8 cellular contexts compared by ENCODE assay signal in the genomic region with DNA sequence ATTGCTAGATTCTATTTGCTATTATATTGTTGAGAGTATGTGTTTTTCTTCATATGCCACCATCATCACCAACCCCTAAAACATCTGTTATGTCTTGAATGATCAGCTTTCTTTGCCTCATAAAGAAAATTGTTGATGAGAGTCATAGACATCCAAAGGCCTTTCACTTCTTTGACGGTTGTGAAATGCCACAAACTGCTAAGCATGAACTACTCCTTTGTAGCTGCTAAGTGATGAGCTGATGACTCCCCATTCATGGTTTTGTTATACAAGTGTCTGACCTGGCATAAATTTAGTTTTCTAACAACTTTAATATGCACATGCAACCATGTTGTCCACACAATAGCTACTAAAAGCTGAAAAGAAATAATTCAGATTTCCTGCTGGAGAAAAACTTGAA. TPM values are rescaled to one million over a fixed set of nuclear protein-coding genes. Genes with fewer than 3 reads are reported as not detected.
DNase-seq lines count a peak whose midpoint lies in the region; ATAC-seq, FAIRE-seq and TF ChIP-seq lines count a peak whose summit lies in the region.

No MANE protein-coding gene starts in this region.

- H3K9me1 ChIP-seq in endothelial cell of umbilical vein (replicated peaks; ENCODE audit: control insufficient read depth, extremely low read depth, insufficient read depth, low read length) = no peaks in the 10 kb centered on the region

- no peaks in the 10 kb centered on the region for H4K20me1 ChIP-seq in PC-3 (ENCODE audit: low read length)
- H4K20me1 ChIP-seq in endothelial cell of umbilical vein (replicated peaks; ENCODE audit: control insufficient read depth, extremely low read depth, insufficient read depth, low read length) = no peaks in the 10 kb centered on the region

- H3F3A ChIP-seq in PC-3 (ENCODE audit: low read length, unreplicated experiment) = peaks cover 4% of the 10 kb centered on the region

- CTCF ChIA-PET in PC-3 (lab: Charles Lee) (no interaction called here), endothelial cell of umbilical vein (lab: Charles Lee) (interaction anchor here (0.5 to 2.8 kb wide), 21 partner anchors 8 to 757 kb away, joined by 3 to 31 read pairs (median 4); partner anchors contain the start of gene ENPP3)

- no peak for TF ChIP-seq POLR2A in endothelial cell of umbilical vein (IDR thresholded peaks at IDR 0.05; ENCODE audit: low read depth, low read length)

- in situ Hi-C loops in ACHN (cut with HindIII; ENCODE audit: low pct_ligation_motif_present, low pct_unique_long_range_greater_than_20kb, low sequenced_read_pairs) = no loop called here

- H3K27me3 ChIP-seq in PC-3 (ENCODE audit: low read length) = no peaks in the 10 kb centered on the region
- H3K27me3 ChIP-seq in endothelial cell of umbilical vein (ENCODE audit: control insufficient read depth in 2 of 2, insufficient read depth in 2 of 2, low read length in 2 of 2) = peaks cover 6 to 9% of the 10 kb centered on the region in 2 experiments

- H3K9me3 ChIP-seq in PC-3 (ENCODE audit: low read length) = no peaks in the 10 kb centered on the region
- H3K9me3 ChIP-seq in endothelial cell of umbilical vein (replicated peaks; ENCODE audit: control insufficient read depth, insufficient read depth, low read length) = no peaks in the 10 kb centered on the region

- dilution Hi-C loops in endothelial cell of umbilical vein (cut with MboI; ENCODE audit: extremely low pct_ligation_motif_present, low sequenced_read_pairs) = no loop called here

- H3K9ac ChIP-seq in PC-3 (ENCODE audit: low read length) = no peak overlapping the region
- no peak overlapping the region for H3K9ac ChIP-seq in endothelial cell of umbilical vein (replicated peaks; ENCODE audit: extremely low read depth, insufficient read depth, low read length)

- POLR2A ChIA-PET in PC-3 (lab: Charles Lee; ENCODE audit: unreplicated experiment) (interaction anchor here (0.6 to 0.7 kb wide), 3 partner anchors 582 to 1041 kb away, joined by 3 to 4 read pairs (median 3); no protein-coding TSS in a partner anchor), endothelial cell of umbilical vein (lab: Charles Lee) (interaction anchor here (1.1 kb wide), 1 partner anchor 24 kb away, joined by 7 read pairs; no protein-coding TSS in a partner anchor)

- H3K4me1 ChIP-seq in PC-3 (ENCODE audit: insufficient read depth, low read length) (peaks cover 39% of the 10 kb centered on the region), endothelial cell of umbilical vein (ENCODE audit: control insufficient read depth, extremely low read depth, insufficient read depth, low read length) (peaks cover 8% of the 10 kb centered on the region)

- BruUV-seq in PC-3 (replicated peaks; lab: Mats Ljungman, UMichigan) = no TSS peak
- BruUV-seq in endothelial cell of umbilical vein (replicated peaks; lab: Mats Ljungman, UMichigan) = no TSS peak

- no peaks in the 10 kb centered on the region for H3K9me2 ChIP-seq in PC-3 (replicated peaks; ENCODE audit: low read length)

- no peak for FAIRE-seq in endothelial cell of umbilical vein (lab: Jason Lieb, UNC)

- H3K4me3 ChIP-seq in PC-3 (ENCODE audit: low read length) (peak overlapping the region; percentile 48; the same call in 1 of the 2 replicates), endothelial cell of umbilical vein (replicated peaks in 1 of 3; ENCODE audit: insufficient read depth in 1 of 3, low read depth in 1 of 3, low read length in 3 of 3) (peak overlapping the region in 1 of 3 experiments; percentile 6)

- peaks cover 5% of the 10 kb centered on the region; the same call in 1 of the 2 replicates for H3K36me3 ChIP-seq in PC-3 (ENCODE audit: low read depth, low read length)
- peaks cover 2 to 5% of the 10 kb centered on the region in 2 experiments for H3K36me3 ChIP-seq in endothelial cell of umbilical vein (ENCODE audit: control insufficient read depth in 2 of 2, extremely low read depth in 1 of 2, insufficient read depth in 2 of 2, low read length in 2 of 2)

- H3K4me2 ChIP-seq in PC-3 (ENCODE audit: low read length) (peak overlapping the region; percentile 72), endothelial cell of umbilical vein (ENCODE audit: insufficient read depth, low read length) (peak overlapping the region; percentile 72)

- H3K79me2 ChIP-seq in PC-3 (ENCODE audit: low read length) (peaks cover 17% of the 10 kb centered on the region), endothelial cell of umbilical vein (ENCODE audit: control insufficient read depth, insufficient read depth, low read length) (peaks cover 12% of the 10 kb centered on the region)

- peak; percentile 15 for DNase-seq in COLO829 (ENCODE audit: low spot score)
- DNase-seq in PC-3 = no peak
- no peak for DNase-seq in endothelial cell of umbilical vein (ENCODE audit: low read depth, low spot score)
- peak; percentile 3 for DNase-seq in putamen (ENCODE audit: low spot score)
- no peak for DNase-seq in ACHN
- no peak for DNase-seq in KG1 (lab: John Stamatoyannopoulos, UW)
- no peak for DNase-seq in ureter (ENCODE audit: low spot score)

- TF ChIP-seq CTCF in PC-3 (conservative IDR thresholded peaks at IDR 0.05; ENCODE audit: low read depth, low read length) = no peak
- no peak for TF ChIP-seq CTCF in endothelial cell of umbilical vein (IDR thresholded peaks at IDR 0.05; ENCODE audit: extremely low read depth in 1 of 2, insufficient read depth in 1 of 2, low read depth in 1 of 2, low read length in 2 of 2)

- peak overlapping the region; percentile 20; the same call in 1 of the 2 replicates for H3K27ac ChIP-seq in PC-3 (ENCODE audit: low read length)
- no peak overlapping the region for H3K27ac ChIP-seq in endothelial cell of umbilical vein (ENCODE audit: insufficient read depth, low read depth, low read length)

- H2AFZ ChIP-seq in PC-3 (ENCODE audit: low read length) (peak overlapping the region; percentile 76), endothelial cell of umbilical vein (ENCODE audit: low read depth, low read length) (peak overlapping the region; percentile 58)

- intact Hi-C loops in PC-3 (cut with micrococcal nuclease) (loop anchor here (2.0 kb wide), 1 partner anchor 24 kb away; no protein-coding TSS in a partner anchor), endothelial cell of umbilical vein (cut with micrococcal nuclease) (loop anchor here (1.0 to 2.0 kb wide), 2 partner anchors 110 to 236 kb away; no protein-coding TSS in a partner anchor)

- no peak for ATAC-seq in PC-3
- ATAC-seq in HG02571 (IDR thresholded peaks at IDR 0.05; ENCODE audit: unreplicated experiment) = no peak

TF ChIP-seq in endothelial cell of umbilical vein, 7 proteins besides CTCF, POLR2A, EP300 and RAD21:
- no peak for TF ChIP-seq MAX (IDR thresholded peaks at IDR 0.05; ENCODE audit: insufficient read depth, insufficient read length)
- no peak for TF ChIP-seq GATA2 (IDR thresholded peaks at IDR 0.05; ENCODE audit: insufficient read depth, insufficient read length, low read depth, low read length)
- TF ChIP-seq FOS (IDR thresholded peaks at IDR 0.05; ENCODE audit: borderline replicate concordance, insufficient read depth, low read length) = no peak
- TF ChIP-seq JUN (IDR thresholded peaks at IDR 0.05; ENCODE audit: borderline replicate concordance, insufficient read depth, insufficient read length, low read depth) = no peak
- no peak for TF ChIP-seq MYC (IDR thresholded peaks at IDR 0.05; ENCODE audit: low read depth, low read length)
- TF ChIP-seq EZH2 (IDR thresholded peaks at IDR 0.05; ENCODE audit: borderline replicate concordance, low read depth, low read length, severe bottlenecking) = no peak
- TF ChIP-seq POLR2AphosphoS5 (IDR thresholded peaks at IDR 0.05; ENCODE audit: insufficient read depth, low read depth, low read length) = no peak

RNA-seq across cellular contexts. Expression of gene MED23, which starts 0.7 kb away (rescaled TPM):
- 15.4 and 18.1 TPM in 2 replicates for total RNA-seq in PC-3 (2014; rRNA removed)
- total RNA-seq in endothelial cell of umbilical vein = 28.5 and 29.5 TPM in 2 replicates
- 16.9 and 17.9 TPM in 2 replicates for polyA plus RNA-seq in endothelial cell of umbilical vein
- 10.4 and 11.9 TPM in 2 replicates for polyA plus RNA-seq in endothelial cell of umbilical vein (2011; cell fraction: cytosol; rRNA removed)
- 86.9 and 95.6 TPM in 2 replicates for polyA plus RNA-seq in endothelial cell of umbilical vein (2011; cell fraction: nucleus; rRNA removed)
- 13.3 and 18.3 TPM in 2 replicates for polyA plus RNA-seq in endothelial cell of umbilical vein (2012)
- polyA minus RNA-seq in endothelial cell of umbilical vein = 43.7 and 46.0 TPM in 2 replicates
- polyA minus RNA-seq in endothelial cell of umbilical vein (2011; cell fraction: cytosol; rRNA and poly(A)+ RNA removed) = 4.0 TPM
- polyA minus RNA-seq in endothelial cell of umbilical vein (2011; cell fraction: nucleus; rRNA and poly(A)+ RNA removed) = 57.3 and 83.1 TPM in 2 replicates
- 37.7 TPM for total RNA-seq in ureter

RNA-seq across cellular contexts. Expression of gene ENPP3, which starts 8.4 kb away (rescaled TPM):
- total RNA-seq in PC-3 (2014; rRNA removed) (0.18 TPM in 1 of 2 replicates, not detected in the other), endothelial cell of umbilical vein (not detected in 2 replicates), ureter (1.1 TPM)
- polyA plus RNA-seq in endothelial cell of umbilical vein = not detected in 2 replicates
- polyA plus RNA-seq in endothelial cell of umbilical vein (2011; cell fraction: cytosol; rRNA removed) = not detected in 2 replicates
- polyA plus RNA-seq in endothelial cell of umbilical vein (2011; cell fraction: nucleus; rRNA removed) = 0.07 and 0.08 TPM in 2 replicates
- not detected in 2 replicates for polyA plus RNA-seq in endothelial cell of umbilical vein (2012)
- 0.59 TPM in 1 of 2 replicates, not detected in the other for polyA minus RNA-seq in endothelial cell of umbilical vein
- polyA minus RNA-seq in endothelial cell of umbilical vein (2011; cell fraction: cytosol; rRNA and poly(A)+ RNA removed) = not detected
- not detected in 2 replicates for polyA minus RNA-seq in endothelial cell of umbilical vein (2011; cell fraction: nucleus; rRNA and poly(A)+ RNA removed)

RNA-seq across cellular contexts. Expression of gene ARG1, which starts 55.7 kb away (rescaled TPM):
- total RNA-seq in PC-3 (2014; rRNA removed) = not detected in 2 replicates
- not detected in 2 replicates for total RNA-seq in endothelial cell of umbilical vein
- not detected in 2 replicates for polyA plus RNA-seq in endothelial cell of umbilical vein
- polyA plus RNA-seq in endothelial cell of umbilical vein (2011; cell fraction: cytosol; rRNA removed) = not detected in 2 replicates
- polyA plus RNA-seq in endothelial cell of umbilical vein (2011; cell fraction: nucleus; rRNA removed) = not detected in 2 replicates
- polyA plus RNA-seq in endothelial cell of umbilical vein (2012) = not detected in 2 replicates
- not detected in 2 replicates for polyA minus RNA-seq in endothelial cell of umbilical vein
- not detected for polyA minus RNA-seq in endothelial cell of umbilical vein (2011; cell fraction: cytosol; rRNA and poly(A)+ RNA removed)
- not detected in 2 replicates for polyA minus RNA-seq in endothelial cell of umbilical vein (2011; cell fraction: nucleus; rRNA and poly(A)+ RNA removed)
- not detected for total RNA-seq in ureter

Comparison
In these comparisons a context has a peak if more than half of its experiments do, and no peak if none do; other contexts are left out.
1. DNase-seq: peak in COLO829 (single experiment) and putamen (single experiment); none in PC-3 (single experiment), endothelial cell of umbilical vein (single experiment), ACHN (single experiment), KG1 (single experiment) and ureter (single experiment).